In the genomic region with DNA sequence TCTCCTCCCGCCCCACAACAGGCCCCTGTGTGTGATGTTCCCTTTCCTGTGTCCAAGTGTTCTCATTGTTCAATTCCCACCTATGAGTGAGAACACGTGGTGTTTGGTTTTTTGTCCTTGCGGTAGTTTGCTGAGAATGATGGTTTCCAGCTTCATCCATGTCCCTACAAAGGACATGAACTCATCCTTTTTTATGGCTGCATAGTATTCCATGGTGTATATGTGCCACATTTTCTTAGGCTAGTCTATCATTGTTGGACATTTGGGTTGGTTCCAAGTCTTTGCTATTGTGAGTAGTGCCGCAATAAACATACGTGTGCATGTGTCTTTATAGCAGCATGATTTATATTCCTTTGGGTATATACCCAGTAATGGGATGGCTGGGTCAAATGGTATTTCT, we compare ENCODE assay signal across 8 cellular contexts. TPM values are rescaled to one million over a fixed set of nuclear protein-coding genes. Genes with fewer than 3 reads are reported as not detected.
DNase-seq lines count a peak whose midpoint lies in the region; ATAC-seq, FAIRE-seq and TF ChIP-seq lines count a peak whose summit lies in the region.
"Not testable (repeated sequence)": the region's sequence is repeated elsewhere in the genome, so short reads cannot be mapped to it uniquely, and the experiment has no call there.

No MANE protein-coding gene starts in this region.

- not testable (repeated sequence) for H3K9me3 Mint-ChIP-seq in activated CD4-positive, alpha-beta T cell treated with anti-CD3 and anti-CD28 coated beads, Interleukin-2, amount 10 ng/mL, durations not matched to agents 24 days and 14 days; activated naive CD8-positive, alpha-beta T cell (ENCODE audit: low read depth); effector memory CD8-positive, alpha-beta T cell; immature natural killer cell; neural crest cell; stimulated activated naive CD8-positive, alpha-beta T cell treated with anti-CD3 and anti-CD28 coated beads, Interleukin-15, Interleukin-2, amounts not matched to agents 100 ng/mL and 50 ng/mL, for 24 hours

- not testable (repeated sequence) for H3K27me3 Mint-ChIP-seq in activated CD4-positive, alpha-beta T cell treated with anti-CD3 and anti-CD28 coated beads, Interleukin-2, amount 10 ng/mL, durations not matched to agents 24 days and 14 days; activated naive CD8-positive, alpha-beta T cell; effector memory CD8-positive, alpha-beta T cell; neural crest cell (ENCODE audit: low read depth); stimulated activated naive CD8-positive, alpha-beta T cell treated with anti-CD3 and anti-CD28 coated beads, Interleukin-15, Interleukin-2, amounts not matched to agents 100 ng/mL and 50 ng/mL, for 24 hours
- peaks cover 17 to 21% (median 19%) of the 10 kb centered on the region in 3 donors for H3K27me3 Mint-ChIP-seq in immature natural killer cell (ENCODE audit: low read depth in 3 of 3)

- H3K4me2 ChIP-seq in A549 = peak overlapping the region; percentile 94

- WGBS in A549 (ENCODE audit: missing lambda C conversion rate) = 94% methylated on average over 5 of the region's 5 CpGs

- intact Hi-C loops in activated CD4-positive, alpha-beta T cell treated with anti-CD3 and anti-CD28 coated beads, Interleukin-2, amount 10 ng/mL, durations not matched to agents 24 days and 14 days (cut with micrococcal nuclease) = loop anchor here (5.0 to 10.0 kb wide), 5 partner anchors 169 to 1321 kb away; a partner anchor contains a TSS

- not testable (repeated sequence) for TF ChIP-seq EP300 in A549 (IDR thresholded peaks at IDR 0.05)

- not testable (repeated sequence) for H3K4me3 ChIP-seq in A549; HEK293 (ENCODE audit: low read depth, low read length)

- not testable (repeated sequence) for ATAC-seq in A549; effector memory CD8-positive, alpha-beta T cell (replicated peaks)

- H3K36me3 ChIP-seq in HEK293 (ENCODE audit: control insufficient read depth in 2 of 2, insufficient read depth in 1 of 2, low read length in 2 of 2) = peaks cover 29 to 42% of the 10 kb centered on the region in 2 experiments

- not testable (repeated sequence) for H3K27ac ChIP-seq in A549; HEK293 (ENCODE audit: extremely low read depth, low read depth, low read length)

- not testable (repeated sequence) for FAIRE-seq in A549 (lab: Jason Lieb, UNC)

- not testable (repeated sequence) for H3K27ac Mint-ChIP-seq in activated CD4-positive, alpha-beta T cell treated with anti-CD3 and anti-CD28 coated beads, Interleukin-2, amount 10 ng/mL, durations not matched to agents 24 days and 14 days; activated naive CD8-positive, alpha-beta T cell; effector memory CD8-positive, alpha-beta T cell; neural crest cell (ENCODE audit: unreplicated experiment)
- H3K27ac Mint-ChIP-seq in immature natural killer cell = peak overlapping the region; percentile 46 to 73 (median 60)
- H3K27ac Mint-ChIP-seq in stimulated activated naive CD8-positive, alpha-beta T cell treated with anti-CD3 and anti-CD28 coated beads, Interleukin-15, Interleukin-2, amounts not matched to agents 100 ng/mL and 50 ng/mL, for 24 hours = peak overlapping the region; percentile 36

- not testable (repeated sequence) for TF ChIP-seq CTCF in A549 (IDR thresholded peaks at IDR 0.05); HEK293 (tag by site-specific recombination; IDR thresholded peaks at IDR 0.05); neural crest cell (conservative IDR thresholded peaks at IDR 0.05)

- H3K4me3 Mint-ChIP-seq in activated CD4-positive, alpha-beta T cell treated with anti-CD3 and anti-CD28 coated beads, Interleukin-2, amount 10 ng/mL, durations not matched to agents 24 days and 14 days = peak overlapping the region; percentile 93
- H3K4me3 Mint-ChIP-seq in activated naive CD8-positive, alpha-beta T cell = peak overlapping the region; percentile 80
- peak overlapping the region; percentile 98 for H3K4me3 Mint-ChIP-seq in effector memory CD8-positive, alpha-beta T cell
- H3K4me3 Mint-ChIP-seq in immature natural killer cell (peak overlapping the region; percentile 24 to 99 (median 59)), neural crest cell (peak overlapping the region; percentile 47)
- H3K4me3 Mint-ChIP-seq in stimulated activated naive CD8-positive, alpha-beta T cell treated with anti-CD3 and anti-CD28 coated beads, Interleukin-15, Interleukin-2, amounts not matched to agents 100 ng/mL and 50 ng/mL, for 24 hours = peak overlapping the region; percentile 67

- peaks cover 44% of the 10 kb centered on the region for H3K36me3 Mint-ChIP-seq in activated CD4-positive, alpha-beta T cell treated with anti-CD3 and anti-CD28 coated beads, Interleukin-2, amount 10 ng/mL, durations not matched to agents 24 days and 14 days (ENCODE audit: low read depth)
- not testable (repeated sequence) for H3K36me3 Mint-ChIP-seq in activated naive CD8-positive, alpha-beta T cell; immature natural killer cell
- H3K36me3 Mint-ChIP-seq in effector memory CD8-positive, alpha-beta T cell (ENCODE audit: insufficient read depth) = peaks cover 58% of the 10 kb centered on the region
- H3K36me3 Mint-ChIP-seq in neural crest cell (ENCODE audit: low read depth) = peaks cover 10% of the 10 kb centered on the region
- H3K36me3 Mint-ChIP-seq in stimulated activated naive CD8-positive, alpha-beta T cell treated with anti-CD3 and anti-CD28 coated beads, Interleukin-15, Interleukin-2, amounts not matched to agents 100 ng/mL and 50 ng/mL, for 24 hours (ENCODE audit: low read depth) = peaks cover 40% of the 10 kb centered on the region

- peaks cover 18% of the 10 kb centered on the region for H3K4me1 ChIP-seq in A549
- not testable (repeated sequence) for H3K4me1 ChIP-seq in HEK293 (ENCODE audit: control insufficient read depth, insufficient read depth, low read length)

- H3K9me3 ChIP-seq in A549; HEK293 (ENCODE audit: control insufficient read depth, insufficient read depth, low read depth, low read length): not testable (repeated sequence)

- not testable (repeated sequence) for TF ChIP-seq RAD21 in A549 (conservative IDR thresholded peaks at IDR 0.05 in 1 of 2, IDR thresholded peaks at IDR 0.05 in 1 of 2)

- POLR2A ChIA-PET in A549 (lab: Yijun Ruan, JAX); HEK293 (lab: Yijun Ruan, JAX): not testable (repeated sequence)

- H3K4me1 Mint-ChIP-seq in activated CD4-positive, alpha-beta T cell treated with anti-CD3 and anti-CD28 coated beads, Interleukin-2, amount 10 ng/mL, durations not matched to agents 24 days and 14 days = peaks cover 34% of the 10 kb centered on the region
- peaks cover 58% of the 10 kb centered on the region for H3K4me1 Mint-ChIP-seq in activated naive CD8-positive, alpha-beta T cell (ENCODE audit: low read depth)
- peaks cover 32 to 35% of the 10 kb centered on the region in 2 donors for H3K4me1 Mint-ChIP-seq in effector memory CD8-positive, alpha-beta T cell (ENCODE audit: low read depth in 2 of 2)
- H3K4me1 Mint-ChIP-seq in immature natural killer cell (peaks cover 54 to 78% of the 10 kb centered on the region in 2 donors), neural crest cell (peaks cover 29% of the 10 kb centered on the region)
- H3K4me1 Mint-ChIP-seq in stimulated activated naive CD8-positive, alpha-beta T cell treated with anti-CD3 and anti-CD28 coated beads, Interleukin-15, Interleukin-2, amounts not matched to agents 100 ng/mL and 50 ng/mL, for 24 hours (ENCODE audit: low read depth) = peaks cover 56% of the 10 kb centered on the region

- TF ChIP-seq POLR2A in A549 (IDR thresholded peaks at IDR 0.05; ENCODE audit: low read length) = not testable (repeated sequence)

- not testable (repeated sequence) for DNase-seq in A549 (ENCODE audit: low read depth in 1 of 2, low spot score in 1 of 2); activated CD4-positive, alpha-beta T cell treated with anti-CD3 and anti-CD28 coated beads, Interleukin-2, amount 10 ng/mL, durations not matched to agents 24 days and 14 days; effector memory CD8-positive, alpha-beta T cell; immature natural killer cell; neural crest cell (ENCODE audit: low read depth, low spot score)

- CTCF ChIA-PET in A549 (lab: Yijun Ruan, JAX); HEK293 (lab: Yijun Ruan, JAX): not testable (repeated sequence)

RNA-seq across cellular contexts. Expression of a gene that starts 2.3 kb away (rescaled TPM):
- polyA plus RNA-seq in A549 (2011; rRNA removed) (60.1 and 104 TPM in 2 replicates), A549 (2017; fragmentation: RNase III; extraction: RNeasy Plus Mini Kit Qiagen cat#74134 plus additional on column Dnase treatment) (61.1 to 61.5 TPM (median 61.3 TPM) in 3 replicates), immature natural killer cell (10 to 100 TPM; 44.0 to 82.8 (median 72.8) TPM)
- 18.8 and 19.3 TPM in 2 replicates for polyA plus RNA-seq in A549 (2012; cell fraction: cytosol; rRNA removed)
- polyA plus RNA-seq in A549 (2012; cell fraction: nucleus; rRNA removed) = 7.2 and 12.3 TPM in 2 replicates
- polyA minus RNA-seq in A549 (2011; rRNA and poly(A)+ RNA removed) = 11.1 and 15.8 TPM in 2 replicates
- total RNA-seq in activated CD4-positive, alpha-beta T cell treated with anti-CD3 and anti-CD28 coated beads, Interleukin-2, amount 10 ng/mL, durations not matched to agents 24 days and 14 days = 108 and 109 TPM in 2 replicates
- 52.3 and 76.4 TPM in 2 replicates for total RNA-seq in neural crest cell

RNA-seq across cellular contexts. Expression of a gene that starts 6.7 kb away (rescaled TPM):
- polyA plus RNA-seq in A549 (2011; rRNA removed) = 3.6 and 4.5 TPM in 2 replicates
- polyA plus RNA-seq in A549 (2012; cell fraction: cytosol; rRNA removed) = 0.27 and 0.45 TPM in 2 replicates
- polyA plus RNA-seq in A549 (2012; cell fraction: nucleus; rRNA removed) = 0.22 TPM in 1 of 2 replicates, not detected in the other
- polyA plus RNA-seq in A549 (2017; fragmentation: RNase III; extraction: RNeasy Plus Mini Kit Qiagen cat#74134 plus additional on column Dnase treatment) = 0.90 to 1.5 TPM (median 1.1 TPM) in 3 replicates
- not detected in 2 replicates for polyA minus RNA-seq in A549 (2011; rRNA and poly(A)+ RNA removed)
- 0.76 and 1.3 TPM in 2 replicates for total RNA-seq in activated CD4-positive, alpha-beta T cell treated with anti-CD3 and anti-CD28 coated beads, Interleukin-2, amount 10 ng/mL, durations not matched to agents 24 days and 14 days
- polyA plus RNA-seq in immature natural killer cell = 1 to 10 TPM in 1 of 3 donors, under 1 TPM in 2; 0.46 to 1.6 (median 0.51) TPM
- total RNA-seq in neural crest cell = 5.1 and 5.4 TPM in 2 replicates

RNA-seq across cellular contexts. Expression of a gene that starts 38.0 kb away (rescaled TPM):
- polyA plus RNA-seq in A549 (2011; rRNA removed) = 42.4 and 49.9 TPM in 2 replicates
- polyA plus RNA-seq in A549 (2012; cell fraction: cytosol; rRNA removed) = 29.8 and 37.9 TPM in 2 replicates
- polyA plus RNA-seq in A549 (2012; cell fraction: nucleus; rRNA removed) = 9.4 and 13.6 TPM in 2 replicates
- polyA plus RNA-seq in A549 (2017; fragmentation: RNase III; extraction: RNeasy Plus Mini Kit Qiagen cat#74134 plus additional on column Dnase treatment) = 44.7 to 48.0 TPM (median 44.9 TPM) in 3 replicates
- 8.5 and 9.5 TPM in 2 replicates for polyA minus RNA-seq in A549 (2011; rRNA and poly(A)+ RNA removed)
- 32.0 and 34.3 TPM in 2 replicates for total RNA-seq in activated CD4-positive, alpha-beta T cell treated with anti-CD3 and anti-CD28 coated beads, Interleukin-2, amount 10 ng/mL, durations not matched to agents 24 days and 14 days
- 10 to 100 TPM; 23.3 to 37.6 (median 30.0) TPM for polyA plus RNA-seq in immature natural killer cell
- 47.0 and 55.1 TPM in 2 replicates for total RNA-seq in neural crest cell

Comparison
In these comparisons a context has a peak if more than half of its experiments do, and no peak if none do; other contexts are left out.
1. H3K4me3 Mint-ChIP-seq: peak in every context shown above with its lines; median percentile 98 in effector memory CD8-positive, alpha-beta T cell; 93 in activated CD4-positive, alpha-beta T cell treated with anti-CD3 and anti-CD28 coated beads, Interleukin-2, amount 10 ng/mL, durations not matched to agents 24 days and 14 days; 80 in activated naive CD8-positive, alpha-beta T cell; 67 in stimulated activated naive CD8-positive, alpha-beta T cell treated with anti-CD3 and anti-CD28 coated beads, Interleukin-15, Interleukin-2, amounts not matched to agents 100 ng/mL and 50 ng/mL, for 24 hours; 59 in immature natural killer cell; 47 in neural crest cell.